In the genomic region with DNA sequence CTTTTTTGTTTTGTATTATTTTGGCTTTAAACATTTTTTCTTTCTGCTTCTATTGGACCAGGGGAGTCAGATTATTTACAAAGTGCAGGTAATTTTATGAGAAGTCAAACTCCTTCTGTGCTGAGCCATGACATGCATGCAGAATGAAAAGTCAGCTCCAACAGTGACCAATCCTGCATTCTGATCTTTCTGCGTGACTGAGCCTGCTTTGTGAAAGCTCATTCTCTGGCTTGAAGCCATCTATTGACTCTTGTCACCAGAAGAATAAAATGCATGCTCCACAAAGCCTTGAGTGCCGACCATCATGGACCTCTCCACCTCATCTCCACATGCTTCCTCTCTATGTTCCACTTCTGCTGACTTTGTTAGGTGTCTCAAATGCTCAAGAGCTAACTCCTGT, we compare ENCODE assay signal across 1 cellular context.
TF ChIP-seq lines count a peak whose summit lies in the region.

No MANE protein-coding gene starts in this region.

TF ChIP-seq in GM12891, 5 proteins besides CTCF, POLR2A, EP300 and RAD21:
- TF ChIP-seq POLR2AphosphoS5 (IDR thresholded peaks at IDR 0.05; ENCODE audit: low read depth, low read length) (no peak), SPI1 (IDR thresholded peaks at IDR 0.05; ENCODE audit: low read depth, low read length) (no peak), TAF1 (IDR thresholded peaks at IDR 0.05; ENCODE audit: low read depth, low read length) (no peak), PAX5 (IDR thresholded peaks at IDR 0.05; ENCODE audit: insufficient read depth, low read length, severe bottlenecking) (no peak), POU2F2 (IDR thresholded peaks at IDR 0.05; ENCODE audit: low read depth, low read length) (no peak)
TF ChIP-seq in GM12891: peak in this region for 0.
